In the genomic region with DNA sequence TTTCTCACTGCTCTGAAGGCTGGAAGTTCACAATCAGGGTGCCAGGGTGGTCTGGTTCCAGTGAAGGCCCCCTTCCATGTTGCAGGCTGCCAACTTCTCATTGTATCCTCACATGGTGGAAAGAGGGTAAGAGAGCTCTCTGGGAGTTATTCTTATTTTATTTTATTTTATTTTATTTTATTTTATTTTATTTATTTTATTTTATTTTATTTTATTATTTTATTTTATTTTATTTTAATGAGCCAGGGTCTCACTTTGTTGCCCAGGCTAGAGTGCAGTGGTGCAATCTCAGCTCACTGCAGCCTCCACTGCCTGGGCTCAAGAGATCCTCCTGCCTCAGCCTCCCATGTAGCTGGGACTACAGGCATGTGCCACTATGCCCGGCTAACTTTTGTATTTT, we compare ENCODE assay signal across 9 cellular contexts. TPM values are rescaled to one million over a fixed set of nuclear protein-coding genes. Genes with fewer than 3 reads are reported as not detected.
"Had no signal": no experiment of that assay in that cellular context is flagged by ENCODE, and none has a peak within 500 bp of the region (broad histone marks: within the 10 kb centered on the region; RNA-seq: fewer than 3 reads in every experiment).

No MANE protein-coding gene starts in this region.

RNA-seq across cellular contexts. Expression of gene DNAH3, which starts 5.4 kb away (rescaled TPM):
- total RNA-seq: thoracic aorta, tibial nerve had no signal

RNA-seq across cellular contexts. Expression of gene ZP2, which starts 55.4 kb away (rescaled TPM):
- total RNA-seq: subcutaneous adipose tissue, suprapubic skin, temporal lobe, thoracic aorta, tibial nerve, upper lobe of left lung, ureter, vagina had no signal
- polyA plus RNA-seq: urinary bladder had no signal
